ENCODE assay signal across 1 cellular context in the genomic region with DNA sequence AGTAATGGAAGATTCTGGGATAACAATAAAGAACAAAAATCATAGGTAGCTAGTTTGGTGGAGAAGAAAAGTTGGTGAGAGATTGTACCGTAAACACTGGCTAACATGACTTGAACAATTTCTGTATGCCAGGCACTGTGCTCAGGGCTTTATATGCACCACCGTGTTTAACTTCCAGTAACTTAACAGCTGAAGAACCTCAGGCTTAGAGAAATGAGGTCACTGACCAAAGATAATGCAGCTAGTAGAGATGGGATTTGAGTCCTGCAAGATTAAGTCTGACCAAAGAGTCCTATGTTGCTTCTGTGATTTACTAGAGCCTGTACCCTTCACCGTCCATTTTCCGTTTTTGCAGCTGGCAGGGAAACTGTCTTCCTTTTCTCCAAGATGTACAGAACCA.
TF ChIP-seq lines count a peak whose summit lies in the region.

No MANE protein-coding gene starts in this region.

TF ChIP-seq in IMR-90, 13 proteins besides CTCF, POLR2A, EP300 and RAD21:
- TF ChIP-seq MAZ (IDR thresholded peaks at IDR 0.05; ENCODE audit: borderline replicate concordance, low read depth, low read length) (no peak), ELK1 (IDR thresholded peaks at IDR 0.05; ENCODE audit: borderline replicate concordance, low read depth, low read length) (no peak), BHLHE40 (IDR thresholded peaks at IDR 0.05; ENCODE audit: low read depth, low read length) (no peak), NFE2L2 (IDR thresholded peaks at IDR 0.05; ENCODE audit: low read depth, low read length) (no peak), CHD1 (IDR thresholded peaks at IDR 0.05; ENCODE audit: low read depth, low read length) (no peak), MXI1 (IDR thresholded peaks at IDR 0.05; ENCODE audit: borderline replicate concordance, low read depth, low read length) (no peak), CEBPB (IDR thresholded peaks at IDR 0.05; ENCODE audit: low read depth, low read length) (no peak), RFX5 (IDR thresholded peaks at IDR 0.05; ENCODE audit: low read depth, low read length) (no peak), SMC3 (IDR thresholded peaks at IDR 0.05; ENCODE audit: low read depth, low read length) (no peak), MAFK (IDR thresholded peaks at IDR 0.05; ENCODE audit: low read depth, low read length) (no peak), FOS (IDR thresholded peaks at IDR 0.05; ENCODE audit: low read depth, low read length) (no peak), RCOR1 (IDR thresholded peaks at IDR 0.05; ENCODE audit: insufficient replicate concordance, low read length) (no peak)
- TF ChIP-seq, protein P1, sequence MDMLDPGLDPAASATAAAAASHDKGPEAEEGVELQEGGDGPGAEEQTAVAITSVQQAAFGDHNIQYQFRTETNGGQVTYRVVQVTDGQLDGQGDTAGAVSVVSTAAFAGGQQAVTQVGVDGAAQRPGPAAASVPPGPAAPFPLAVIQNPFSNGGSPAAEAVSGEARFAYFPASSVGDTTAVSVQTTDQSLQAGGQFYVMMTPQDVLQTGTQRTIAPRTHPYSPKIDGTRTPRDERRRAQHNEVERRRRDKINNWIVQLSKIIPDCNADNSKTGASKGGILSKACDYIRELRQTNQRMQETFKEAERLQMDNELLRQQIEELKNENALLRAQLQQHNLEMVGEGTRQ (IDR thresholded peaks at IDR 0.05; ENCODE audit: low read depth, low read length): no peak
